20 cellular contexts compared by ENCODE assay signal in genomic region chr2:31831585-31831984, GRCh38.
"Had no signal": no experiment of that assay in that cellular context is flagged by ENCODE, and none has a peak within 500 bp of the region (broad histone marks: within the 10 kb centered on the region; RNA-seq: fewer than 3 reads in every experiment).

No MANE protein-coding gene starts in this region.

- H3K9me3 ChIP-seq: colonic mucosa, lower lobe of right lung had no signal

- FAIRE-seq: endometrium had no signal

- H3K4me3 ChIP-seq: colonic mucosa, heart left ventricle, lower lobe of right lung, right atrium auricular region, skin epidermis, tibial nerve had no signal

- H3K36me3 ChIP-seq: colonic mucosa, heart left ventricle, lower lobe of right lung, right atrium auricular region, tibial nerve had no signal

- H3K27me3 ChIP-seq: colonic mucosa, heart left ventricle, right atrium auricular region, tibial nerve had no signal

- H3K4me1 ChIP-seq: colonic mucosa, heart left ventricle, lower lobe of right lung, right atrium auricular region, tibial nerve had no signal

- DNase-seq: activated CD4-positive, CD25-positive, alpha-beta regulatory T cell treated with anti-CD3 and anti-CD28 coated beads, Interleukin-2, amount 50 U/mL, for 72 hours; activated naive CD4-positive, alpha-beta T cell treated with Interleukin-2 at 50 U/mL for 16 hours; activated naive CD8-positive, alpha-beta T cell treated with anti-CD3 and anti-CD28 coated beads, Interleukin-2, amount 50 U/mL, for 24 hours; activated T-cell treated with anti-CD3 and anti-CD28 coated beads for 4 hours; colonic mucosa; foreskin melanocyte; heart left ventricle; left colon; lower lobe of right lung; nephron progenitor cell; occipital lobe; stimulated activated CD4-positive, alpha-beta T cell treated with anti-CD3 and anti-CD28 coated beads, Interleukin-15, amount 100 ng/mL, for 24 hours; stimulated activated CD4-positive, alpha-beta T cell treated with anti-CD3 and anti-CD28 coated beads, Interleukin-4, amount 100 ng/mL, for 1 hour; stimulated activated naive CD4-positive, alpha-beta T cell treated with Interleukin-2 at 50 U/mL for 16 hours; substantia nigra; T1000 had no signal

- H3K27ac ChIP-seq: colonic mucosa, heart left ventricle, lower lobe of right lung, right atrium auricular region, skin epidermis, tibial nerve had no signal
